Comparison of ENCODE assay signal across 1 cellular context in the genomic region with DNA sequence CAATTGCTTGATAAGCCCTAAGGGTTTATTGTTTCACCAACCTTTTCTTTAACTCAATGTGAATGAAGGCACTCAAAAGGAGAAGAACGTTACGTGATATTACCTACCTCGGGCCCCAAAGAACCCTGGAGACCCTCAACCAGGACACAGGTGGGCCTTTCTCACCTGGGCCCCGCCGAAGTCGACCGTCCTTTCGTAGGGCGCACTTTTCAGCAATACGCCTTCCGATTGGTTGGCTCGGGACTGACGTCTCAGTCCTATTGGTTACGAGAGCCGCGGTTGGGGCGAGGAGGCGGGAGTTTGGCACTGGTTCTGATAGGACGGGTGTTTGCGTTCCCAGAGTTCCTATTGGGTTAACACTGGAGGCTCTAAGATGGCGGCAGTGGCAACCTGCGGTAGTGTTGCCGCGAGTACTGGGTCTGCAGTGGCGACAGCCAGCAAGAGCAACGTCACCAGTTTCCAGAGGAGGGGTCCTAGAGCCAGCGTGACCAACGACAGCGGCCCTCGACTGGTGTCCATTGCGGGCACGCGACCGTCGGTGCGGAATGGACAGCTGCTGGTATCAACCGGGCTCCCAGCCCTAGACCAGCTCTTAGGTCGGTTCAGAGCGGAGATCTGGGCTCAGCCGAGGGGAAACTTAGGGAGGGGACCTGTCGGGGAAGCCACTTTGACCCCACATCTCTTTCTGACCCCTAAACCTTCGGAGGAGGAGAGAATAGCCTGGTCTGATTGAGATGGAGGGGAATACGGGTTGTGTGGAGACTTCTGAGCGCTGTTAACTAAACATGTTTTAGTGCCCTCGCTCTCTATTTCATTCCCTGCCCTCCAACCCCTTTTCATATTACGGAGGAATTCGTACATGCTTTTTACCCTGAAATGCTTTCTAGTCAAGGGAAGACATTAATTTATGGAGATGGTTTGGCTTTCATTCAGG.
A peak's percentile ranks its signal among the peaks of the same experiment; 100 is the strongest.
TF ChIP-seq lines count a peak whose summit lies in the region.

A gene with protein sequence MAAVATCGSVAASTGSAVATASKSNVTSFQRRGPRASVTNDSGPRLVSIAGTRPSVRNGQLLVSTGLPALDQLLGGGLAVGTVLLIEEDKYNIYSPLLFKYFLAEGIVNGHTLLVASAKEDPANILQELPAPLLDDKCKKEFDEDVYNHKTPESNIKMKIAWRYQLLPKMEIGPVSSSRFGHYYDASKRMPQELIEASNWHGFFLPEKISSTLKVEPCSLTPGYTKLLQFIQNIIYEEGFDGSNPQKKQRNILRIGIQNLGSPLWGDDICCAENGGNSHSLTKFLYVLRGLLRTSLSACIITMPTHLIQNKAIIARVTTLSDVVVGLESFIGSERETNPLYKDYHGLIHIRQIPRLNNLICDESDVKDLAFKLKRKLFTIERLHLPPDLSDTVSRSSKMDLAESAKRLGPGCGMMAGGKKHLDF (plus strand): TSS at position 356 of the 934 bp plus-strand sequence. CDS start 18 bp downstream, at position 374.
A gene with protein sequence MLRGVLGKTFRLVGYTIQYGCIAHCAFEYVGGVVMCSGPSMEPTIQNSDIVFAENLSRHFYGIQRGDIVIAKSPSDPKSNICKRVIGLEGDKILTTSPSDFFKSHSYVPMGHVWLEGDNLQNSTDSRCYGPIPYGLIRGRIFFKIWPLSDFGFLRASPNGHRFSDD (minus strand): TSS at position 211 of the 934 bp plus-strand sequence. CDS start 46,346 bp downstream, outside the sequence.

TF ChIP-seq in HepG2, 621 proteins besides CTCF, POLR2A, EP300 and RAD21 (continued from another document and continues in another):
- TF ChIP-seq, protein P1, sequence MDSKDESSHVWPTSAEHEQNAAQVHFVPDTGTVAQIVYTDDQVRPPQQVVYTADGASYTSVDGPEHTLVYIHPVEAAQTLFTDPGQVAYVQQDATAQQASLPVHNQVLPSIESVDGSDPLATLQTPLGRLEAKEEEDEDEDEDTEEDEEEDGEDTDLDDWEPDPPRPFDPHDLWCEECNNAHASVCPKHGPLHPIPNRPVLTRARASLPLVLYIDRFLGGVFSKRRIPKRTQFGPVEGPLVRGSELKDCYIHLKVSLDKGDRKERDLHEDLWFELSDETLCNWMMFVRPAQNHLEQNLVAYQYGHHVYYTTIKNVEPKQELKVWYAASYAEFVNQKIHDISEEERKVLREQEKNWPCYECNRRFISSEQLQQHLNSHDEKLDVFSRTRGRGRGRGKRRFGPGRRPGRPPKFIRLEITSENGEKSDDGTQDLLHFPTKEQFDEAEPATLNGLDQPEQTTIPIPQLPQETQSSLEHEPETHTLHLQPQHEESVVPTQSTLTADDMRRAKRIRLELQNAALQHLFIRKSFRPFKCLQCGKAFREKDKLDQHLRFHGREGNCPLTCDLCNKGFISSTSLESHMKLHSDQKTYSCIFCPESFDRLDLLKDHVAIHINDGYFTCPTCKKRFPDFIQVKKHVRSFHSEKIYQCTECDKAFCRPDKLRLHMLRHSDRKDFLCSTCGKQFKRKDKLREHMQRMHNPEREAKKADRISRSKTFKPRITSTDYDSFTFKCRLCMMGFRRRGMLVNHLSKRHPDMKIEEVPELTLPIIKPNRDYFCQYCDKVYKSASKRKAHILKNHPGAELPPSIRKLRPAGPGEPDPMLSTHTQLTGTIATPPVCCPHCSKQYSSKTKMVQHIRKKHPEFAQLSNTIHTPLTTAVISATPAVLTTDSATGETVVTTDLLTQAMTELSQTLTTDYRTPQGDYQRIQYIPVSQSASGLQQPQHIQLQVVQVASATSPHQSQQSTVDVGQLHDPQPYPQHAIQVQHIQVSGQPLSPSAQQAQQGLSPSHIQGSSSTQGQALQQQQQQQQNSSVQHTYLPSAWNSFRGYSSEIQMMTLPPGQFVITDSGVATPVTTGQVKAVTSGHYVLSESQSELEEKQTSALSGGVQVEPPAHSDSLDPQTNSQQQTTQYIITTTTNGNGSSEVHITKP (CRISPR knock-in tag; IDR thresholded peaks at IDR 0.05; ENCODE audit: low read depth), result no peak
- no peak for TF ChIP-seq GLI4 (CRISPR knock-in tag; IDR thresholded peaks at IDR 0.05; ENCODE audit: borderline replicate concordance)
- TF ChIP-seq ZNF703 (CRISPR knock-in tag; IDR thresholded peaks at IDR 0.05; ENCODE audit: borderline replicate concordance), result 0 out of 2 replicates have a peak, but pooled peaks have one; percentile 56
- TF ChIP-seq NCOA2 (CRISPR knock-in tag; IDR thresholded peaks at IDR 0.05), result peak; percentile 29
- no peak for TF ChIP-seq PHB2 (IDR thresholded peaks at IDR 0.05; ENCODE audit: partially characterized antibody)
- no peak for TF ChIP-seq SRSF9 (IDR thresholded peaks at IDR 0.05; ENCODE audit: borderline replicate concordance, insufficient read depth, low read depth, low read length, poor library complexity, severe bottlenecking)
- TF ChIP-seq, protein P2, sequence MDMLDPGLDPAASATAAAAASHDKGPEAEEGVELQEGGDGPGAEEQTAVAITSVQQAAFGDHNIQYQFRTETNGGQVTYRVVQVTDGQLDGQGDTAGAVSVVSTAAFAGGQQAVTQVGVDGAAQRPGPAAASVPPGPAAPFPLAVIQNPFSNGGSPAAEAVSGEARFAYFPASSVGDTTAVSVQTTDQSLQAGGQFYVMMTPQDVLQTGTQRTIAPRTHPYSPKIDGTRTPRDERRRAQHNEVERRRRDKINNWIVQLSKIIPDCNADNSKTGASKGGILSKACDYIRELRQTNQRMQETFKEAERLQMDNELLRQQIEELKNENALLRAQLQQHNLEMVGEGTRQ (IDR thresholded peaks at IDR 0.05; ENCODE audit: low read depth, low read length), result 0 out of 2 replicates have a peak, but pooled peaks have one; percentile 14
- TF ChIP-seq, protein P2 (CRISPR knock-in tag; IDR thresholded peaks at IDR 0.05; ENCODE audit: borderline replicate concordance), result peak; percentile 55; the same call in 1 of the 2 replicates
- TF ChIP-seq FOXA1 (IDR thresholded peaks at IDR 0.05), result no peak
- no peak for TF ChIP-seq FOXA1 (CRISPR knock-in tag; IDR thresholded peaks at IDR 0.05)
- peak; percentile 73 for TF ChIP-seq ZNF598 (CRISPR knock-in tag; IDR thresholded peaks at IDR 0.05; ENCODE audit: borderline replicate concordance)
- TF ChIP-seq, protein P3, sequence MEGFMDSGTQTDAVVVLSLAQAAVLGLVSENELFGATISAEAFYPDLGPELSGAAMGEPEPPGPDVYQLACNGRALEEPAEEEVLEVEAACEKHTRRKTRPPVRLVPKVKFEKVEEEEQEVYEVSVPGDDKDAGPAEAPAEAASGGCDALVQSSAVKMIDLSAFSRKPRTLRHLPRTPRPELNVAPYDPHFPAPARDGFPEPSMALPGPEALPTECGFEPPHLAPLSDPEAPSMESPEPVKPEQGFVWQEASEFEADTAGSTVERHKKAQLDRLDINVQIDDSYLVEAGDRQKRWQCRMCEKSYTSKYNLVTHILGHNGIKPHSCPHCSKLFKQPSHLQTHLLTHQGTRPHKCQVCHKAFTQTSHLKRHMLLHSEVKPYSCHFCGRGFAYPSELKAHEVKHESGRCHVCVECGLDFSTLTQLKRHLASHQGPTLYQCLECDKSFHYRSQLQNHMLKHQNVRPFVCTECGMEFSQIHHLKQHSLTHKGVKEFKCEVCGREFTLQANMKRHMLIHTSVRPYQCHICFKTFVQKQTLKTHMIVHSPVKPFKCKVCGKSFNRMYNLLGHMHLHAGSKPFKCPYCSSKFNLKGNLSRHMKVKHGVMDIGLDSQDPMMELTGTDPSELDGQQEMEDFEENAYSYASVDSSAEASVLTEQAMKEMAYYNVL (CRISPR knock-in tag; IDR thresholded peaks at IDR 0.05; ENCODE audit: borderline replicate concordance), result peak; percentile 82; the same call in 1 of the 2 replicates
- peak; percentile 43; the same call in 1 of the 2 replicates for TF ChIP-seq AHR (CRISPR knock-in tag; IDR thresholded peaks at IDR 0.05)
- no peak for TF ChIP-seq ZBTB3 (CRISPR knock-in tag; IDR thresholded peaks at IDR 0.05; ENCODE audit: borderline replicate concordance, low read depth)
- TF ChIP-seq ZC3H13 (CRISPR knock-in tag; IDR thresholded peaks at IDR 0.05), result no peak
- no peak; the same call in 1 of the 2 replicates for TF ChIP-seq RFX1 (IDR thresholded peaks at IDR 0.05)
- TF ChIP-seq GPN1 (CRISPR knock-in tag; IDR thresholded peaks at IDR 0.05; ENCODE audit: borderline replicate concordance), result no peak
- TF ChIP-seq TOE1 (CRISPR knock-in tag; IDR thresholded peaks at IDR 0.05), result no peak
- TF ChIP-seq SMAD9 (CRISPR knock-in tag; IDR thresholded peaks at IDR 0.05), result peak; percentile 82; the same call in 1 of the 2 replicates
- TF ChIP-seq, protein P4, sequence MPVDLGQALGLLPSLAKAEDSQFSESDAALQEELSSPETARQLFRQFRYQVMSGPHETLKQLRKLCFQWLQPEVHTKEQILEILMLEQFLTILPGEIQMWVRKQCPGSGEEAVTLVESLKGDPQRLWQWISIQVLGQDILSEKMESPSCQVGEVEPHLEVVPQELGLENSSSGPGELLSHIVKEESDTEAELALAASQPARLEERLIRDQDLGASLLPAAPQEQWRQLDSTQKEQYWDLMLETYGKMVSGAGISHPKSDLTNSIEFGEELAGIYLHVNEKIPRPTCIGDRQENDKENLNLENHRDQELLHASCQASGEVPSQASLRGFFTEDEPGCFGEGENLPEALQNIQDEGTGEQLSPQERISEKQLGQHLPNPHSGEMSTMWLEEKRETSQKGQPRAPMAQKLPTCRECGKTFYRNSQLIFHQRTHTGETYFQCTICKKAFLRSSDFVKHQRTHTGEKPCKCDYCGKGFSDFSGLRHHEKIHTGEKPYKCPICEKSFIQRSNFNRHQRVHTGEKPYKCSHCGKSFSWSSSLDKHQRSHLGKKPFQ (CRISPR knock-in tag; IDR thresholded peaks at IDR 0.05; ENCODE audit: insufficient replicate concordance), result no peak
- no peak; the same call in 1 of the 2 replicates for TF ChIP-seq TARDBP (CRISPR knock-in tag; IDR thresholded peaks at IDR 0.05)
- TF ChIP-seq ZNF589 (CRISPR knock-in tag; conservative IDR thresholded peaks at IDR 0.05), result no peak
- peak; percentile 73 for TF ChIP-seq ZBTB7B (CRISPR knock-in tag; IDR thresholded peaks at IDR 0.05)
- no peak for TF ChIP-seq ZNF331 (CRISPR knock-in tag; IDR thresholded peaks at IDR 0.05)
- TF ChIP-seq, protein P5, sequence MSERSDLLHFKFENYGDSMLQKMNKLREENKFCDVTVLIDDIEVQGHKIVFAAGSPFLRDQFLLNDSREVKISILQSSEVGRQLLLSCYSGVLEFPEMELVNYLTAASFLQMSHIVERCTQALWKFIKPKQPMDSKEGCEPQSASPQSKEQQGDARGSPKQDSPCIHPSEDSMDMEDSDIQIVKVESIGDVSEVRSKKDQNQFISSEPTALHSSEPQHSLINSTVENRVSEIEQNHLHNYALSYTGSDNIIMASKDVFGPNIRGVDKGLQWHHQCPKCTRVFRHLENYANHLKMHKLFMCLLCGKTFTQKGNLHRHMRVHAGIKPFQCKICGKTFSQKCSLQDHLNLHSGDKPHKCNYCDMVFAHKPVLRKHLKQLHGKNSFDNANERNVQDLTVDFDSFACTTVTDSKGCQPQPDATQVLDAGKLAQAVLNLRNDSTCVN (CRISPR knock-in tag; IDR thresholded peaks at IDR 0.05; ENCODE audit: borderline replicate concordance), result peak; percentile 59; the same call in 1 of the 2 replicates
- no peak for TF ChIP-seq MTA3 (CRISPR knock-in tag; IDR thresholded peaks at IDR 0.05)
- TF ChIP-seq HDAC1 (CRISPR knock-in tag; IDR thresholded peaks at IDR 0.05), result peak; percentile 74
- no peak for TF ChIP-seq SOX13 (IDR thresholded peaks at IDR 0.05)
- TF ChIP-seq SOX13 (CRISPR knock-in tag; conservative IDR thresholded peaks at IDR 0.05 in 1 of 2, IDR thresholded peaks at IDR 0.05 in 1 of 2), result no peak; a peak in 1 of 4 replicates
- TF ChIP-seq SPEN (CRISPR knock-in tag; IDR thresholded peaks at IDR 0.05; ENCODE audit: low read depth), result peak; percentile 79
- TF ChIP-seq, protein P6, sequence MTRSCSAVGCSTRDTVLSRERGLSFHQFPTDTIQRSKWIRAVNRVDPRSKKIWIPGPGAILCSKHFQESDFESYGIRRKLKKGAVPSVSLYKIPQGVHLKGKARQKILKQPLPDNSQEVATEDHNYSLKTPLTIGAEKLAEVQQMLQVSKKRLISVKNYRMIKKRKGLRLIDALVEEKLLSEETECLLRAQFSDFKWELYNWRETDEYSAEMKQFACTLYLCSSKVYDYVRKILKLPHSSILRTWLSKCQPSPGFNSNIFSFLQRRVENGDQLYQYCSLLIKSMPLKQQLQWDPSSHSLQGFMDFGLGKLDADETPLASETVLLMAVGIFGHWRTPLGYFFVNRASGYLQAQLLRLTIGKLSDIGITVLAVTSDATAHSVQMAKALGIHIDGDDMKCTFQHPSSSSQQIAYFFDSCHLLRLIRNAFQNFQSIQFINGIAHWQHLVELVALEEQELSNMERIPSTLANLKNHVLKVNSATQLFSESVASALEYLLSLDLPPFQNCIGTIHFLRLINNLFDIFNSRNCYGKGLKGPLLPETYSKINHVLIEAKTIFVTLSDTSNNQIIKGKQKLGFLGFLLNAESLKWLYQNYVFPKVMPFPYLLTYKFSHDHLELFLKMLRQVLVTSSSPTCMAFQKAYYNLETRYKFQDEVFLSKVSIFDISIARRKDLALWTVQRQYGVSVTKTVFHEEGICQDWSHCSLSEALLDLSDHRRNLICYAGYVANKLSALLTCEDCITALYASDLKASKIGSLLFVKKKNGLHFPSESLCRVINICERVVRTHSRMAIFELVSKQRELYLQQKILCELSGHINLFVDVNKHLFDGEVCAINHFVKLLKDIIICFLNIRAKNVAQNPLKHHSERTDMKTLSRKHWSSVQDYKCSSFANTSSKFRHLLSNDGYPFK (CRISPR knock-in tag; IDR thresholded peaks at IDR 0.05; ENCODE audit: borderline replicate concordance), result peak; percentile 95
- TF ChIP-seq, protein P7, sequence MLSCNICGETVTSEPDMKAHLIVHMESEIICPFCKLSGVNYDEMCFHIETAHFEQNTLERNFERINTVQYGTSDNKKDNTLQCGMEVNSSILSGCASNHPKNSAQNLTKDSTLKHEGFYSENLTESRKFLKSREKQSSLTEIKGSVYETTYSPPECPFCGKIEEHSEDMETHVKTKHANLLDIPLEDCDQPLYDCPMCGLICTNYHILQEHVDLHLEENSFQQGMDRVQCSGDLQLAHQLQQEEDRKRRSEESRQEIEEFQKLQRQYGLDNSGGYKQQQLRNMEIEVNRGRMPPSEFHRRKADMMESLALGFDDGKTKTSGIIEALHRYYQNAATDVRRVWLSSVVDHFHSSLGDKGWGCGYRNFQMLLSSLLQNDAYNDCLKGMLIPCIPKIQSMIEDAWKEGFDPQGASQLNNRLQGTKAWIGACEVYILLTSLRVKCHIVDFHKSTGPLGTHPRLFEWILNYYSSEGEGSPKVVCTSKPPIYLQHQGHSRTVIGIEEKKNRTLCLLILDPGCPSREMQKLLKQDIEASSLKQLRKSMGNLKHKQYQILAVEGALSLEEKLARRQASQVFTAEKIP (CRISPR knock-in tag; IDR thresholded peaks at IDR 0.05; ENCODE audit: borderline replicate concordance), result no peak
- TF ChIP-seq ZFY (CRISPR knock-in tag; IDR thresholded peaks at IDR 0.05), result peak; percentile 95
- TF ChIP-seq CENPX (CRISPR knock-in tag; IDR thresholded peaks at IDR 0.05), result no peak
- TF ChIP-seq FOXJ3 (CRISPR knock-in tag; IDR thresholded peaks at IDR 0.05; ENCODE audit: borderline replicate concordance), result no peak
- TF ChIP-seq ZNF615 (CRISPR knock-in tag; IDR thresholded peaks at IDR 0.05; ENCODE audit: borderline replicate concordance), result no peak
- no peak for TF ChIP-seq ZNF20 (CRISPR knock-in tag; IDR thresholded peaks at IDR 0.05)
- TF ChIP-seq DPF2 (CRISPR knock-in tag; IDR thresholded peaks at IDR 0.05; ENCODE audit: borderline replicate concordance, low read depth), result no peak
- 0 out of 2 replicates have a peak, but pooled peaks have one; percentile 74 for TF ChIP-seq ZBTB42 (CRISPR knock-in tag; IDR thresholded peaks at IDR 0.05)
- peak; percentile 69; the same call in 1 of the 2 replicates for TF ChIP-seq DMAP1 (CRISPR knock-in tag; IDR thresholded peaks at IDR 0.05)
